In the genomic region with DNA sequence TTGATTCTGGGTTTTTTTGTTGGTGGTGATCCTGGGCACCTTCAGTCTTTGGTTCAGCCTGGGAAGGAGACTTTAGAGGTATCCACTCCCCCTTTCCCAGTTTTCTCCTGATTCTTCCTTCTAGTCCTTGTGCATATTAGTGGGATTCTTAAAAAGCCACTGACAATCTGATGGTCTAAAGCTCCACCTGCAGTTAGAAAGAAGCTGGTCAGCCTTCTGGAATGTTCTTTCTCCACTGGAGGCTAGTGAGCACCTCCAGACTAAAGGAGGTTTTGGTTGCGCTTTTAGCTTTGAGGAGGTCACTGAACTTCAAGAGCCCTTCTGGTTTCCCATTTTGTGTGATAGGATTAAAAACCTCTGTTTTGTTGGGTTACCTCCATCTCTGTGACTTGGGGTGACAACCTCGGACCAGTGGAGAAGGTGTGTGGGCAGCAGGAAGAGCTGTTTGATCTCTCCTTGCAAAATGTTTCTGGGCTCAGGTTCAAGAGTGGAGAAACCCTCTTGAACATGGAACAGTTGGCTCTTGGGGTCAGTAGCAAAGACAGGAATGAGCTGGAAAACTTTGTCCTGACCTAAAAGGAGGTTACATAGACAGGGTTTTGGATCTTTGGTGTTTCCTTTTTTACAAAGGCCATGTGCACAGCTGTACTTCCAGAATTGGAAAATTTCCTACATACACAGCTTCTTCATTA, we compare ENCODE assay signal across 2 cellular contexts.
A peak's percentile ranks its signal among the peaks of the same experiment; 100 is the strongest.
TF ChIP-seq lines count a peak whose summit lies in the region.

No MANE protein-coding gene starts in this region.

TF ChIP-seq in IMR-90, 13 proteins besides CTCF, POLR2A, EP300 and RAD21 (continued from another document):
- TF ChIP-seq, protein P1, sequence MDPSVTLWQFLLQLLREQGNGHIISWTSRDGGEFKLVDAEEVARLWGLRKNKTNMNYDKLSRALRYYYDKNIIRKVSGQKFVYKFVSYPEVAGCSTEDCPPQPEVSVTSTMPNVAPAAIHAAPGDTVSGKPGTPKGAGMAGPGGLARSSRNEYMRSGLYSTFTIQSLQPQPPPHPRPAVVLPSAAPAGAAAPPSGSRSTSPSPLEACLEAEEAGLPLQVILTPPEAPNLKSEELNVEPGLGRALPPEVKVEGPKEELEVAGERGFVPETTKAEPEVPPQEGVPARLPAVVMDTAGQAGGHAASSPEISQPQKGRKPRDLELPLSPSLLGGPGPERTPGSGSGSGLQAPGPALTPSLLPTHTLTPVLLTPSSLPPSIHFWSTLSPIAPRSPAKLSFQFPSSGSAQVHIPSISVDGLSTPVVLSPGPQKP (IDR thresholded peaks at IDR 0.05; ENCODE audit: borderline replicate concordance, low read depth, low read length), result no peak
- TF ChIP-seq, protein P2, sequence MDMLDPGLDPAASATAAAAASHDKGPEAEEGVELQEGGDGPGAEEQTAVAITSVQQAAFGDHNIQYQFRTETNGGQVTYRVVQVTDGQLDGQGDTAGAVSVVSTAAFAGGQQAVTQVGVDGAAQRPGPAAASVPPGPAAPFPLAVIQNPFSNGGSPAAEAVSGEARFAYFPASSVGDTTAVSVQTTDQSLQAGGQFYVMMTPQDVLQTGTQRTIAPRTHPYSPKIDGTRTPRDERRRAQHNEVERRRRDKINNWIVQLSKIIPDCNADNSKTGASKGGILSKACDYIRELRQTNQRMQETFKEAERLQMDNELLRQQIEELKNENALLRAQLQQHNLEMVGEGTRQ (IDR thresholded peaks at IDR 0.05; ENCODE audit: low read depth, low read length), result no peak
- TF ChIP-seq RFX5 (IDR thresholded peaks at IDR 0.05; ENCODE audit: low read depth, low read length) (no peak), SMC3 (IDR thresholded peaks at IDR 0.05; ENCODE audit: low read depth, low read length) (no peak), BHLHE40 (IDR thresholded peaks at IDR 0.05; ENCODE audit: low read depth, low read length) (no peak)

TF ChIP-seq in liver, 16 proteins besides CTCF, POLR2A, EP300 and RAD21 (continued from another document):
- TF ChIP-seq, protein P3, sequence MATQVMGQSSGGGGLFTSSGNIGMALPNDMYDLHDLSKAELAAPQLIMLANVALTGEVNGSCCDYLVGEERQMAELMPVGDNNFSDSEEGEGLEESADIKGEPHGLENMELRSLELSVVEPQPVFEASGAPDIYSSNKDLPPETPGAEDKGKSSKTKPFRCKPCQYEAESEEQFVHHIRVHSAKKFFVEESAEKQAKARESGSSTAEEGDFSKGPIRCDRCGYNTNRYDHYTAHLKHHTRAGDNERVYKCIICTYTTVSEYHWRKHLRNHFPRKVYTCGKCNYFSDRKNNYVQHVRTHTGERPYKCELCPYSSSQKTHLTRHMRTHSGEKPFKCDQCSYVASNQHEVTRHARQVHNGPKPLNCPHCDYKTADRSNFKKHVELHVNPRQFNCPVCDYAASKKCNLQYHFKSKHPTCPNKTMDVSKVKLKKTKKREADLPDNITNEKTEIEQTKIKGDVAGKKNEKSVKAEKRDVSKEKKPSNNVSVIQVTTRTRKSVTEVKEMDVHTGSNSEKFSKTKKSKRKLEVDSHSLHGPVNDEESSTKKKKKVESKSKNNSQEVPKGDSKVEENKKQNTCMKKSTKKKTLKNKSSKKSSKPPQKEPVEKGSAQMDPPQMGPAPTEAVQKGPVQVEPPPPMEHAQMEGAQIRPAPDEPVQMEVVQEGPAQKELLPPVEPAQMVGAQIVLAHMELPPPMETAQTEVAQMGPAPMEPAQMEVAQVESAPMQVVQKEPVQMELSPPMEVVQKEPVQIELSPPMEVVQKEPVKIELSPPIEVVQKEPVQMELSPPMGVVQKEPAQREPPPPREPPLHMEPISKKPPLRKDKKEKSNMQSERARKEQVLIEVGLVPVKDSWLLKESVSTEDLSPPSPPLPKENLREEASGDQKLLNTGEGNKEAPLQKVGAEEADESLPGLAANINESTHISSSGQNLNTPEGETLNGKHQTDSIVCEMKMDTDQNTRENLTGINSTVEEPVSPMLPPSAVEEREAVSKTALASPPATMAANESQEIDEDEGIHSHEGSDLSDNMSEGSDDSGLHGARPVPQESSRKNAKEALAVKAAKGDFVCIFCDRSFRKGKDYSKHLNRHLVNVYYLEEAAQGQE (IDR thresholded peaks at IDR 0.05), result peak; percentile 70
- TF ChIP-seq GABPA (IDR thresholded peaks at IDR 0.05 in 1 of 2, conservative IDR thresholded peaks at IDR 0.05 in 1 of 2) (peak in 1 of 2 donors; percentile 26), SP1 (IDR thresholded peaks at IDR 0.05) (peak; percentile 65), JUND (IDR thresholded peaks at IDR 0.05) (peak; percentile 52 to 72), FOXA1 (IDR thresholded peaks at IDR 0.05) (peak; percentile 51), EGR1 (IDR thresholded peaks at IDR 0.05; ENCODE audit: low read depth in 2 of 2) (peak; percentile 18 to 50), HNF4G (IDR thresholded peaks at IDR 0.05) (peak; percentile 39), HNF4A (conservative IDR thresholded peaks at IDR 0.05) (peak; percentile 80 to 84)
- TF ChIP-seq, protein P4, sequence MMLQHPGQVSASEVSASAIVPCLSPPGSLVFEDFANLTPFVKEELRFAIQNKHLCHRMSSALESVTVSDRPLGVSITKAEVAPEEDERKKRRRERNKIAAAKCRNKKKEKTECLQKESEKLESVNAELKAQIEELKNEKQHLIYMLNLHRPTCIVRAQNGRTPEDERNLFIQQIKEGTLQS (IDR thresholded peaks at IDR 0.05), result peak; percentile 27
- TF ChIP-seq, protein P5, sequence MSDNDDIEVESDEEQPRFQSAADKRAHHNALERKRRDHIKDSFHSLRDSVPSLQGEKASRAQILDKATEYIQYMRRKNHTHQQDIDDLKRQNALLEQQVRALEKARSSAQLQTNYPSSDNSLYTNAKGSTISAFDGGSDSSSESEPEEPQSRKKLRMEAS (IDR thresholded peaks at IDR 0.05), result peak; percentile 79
- TF ChIP-seq, protein P6, sequence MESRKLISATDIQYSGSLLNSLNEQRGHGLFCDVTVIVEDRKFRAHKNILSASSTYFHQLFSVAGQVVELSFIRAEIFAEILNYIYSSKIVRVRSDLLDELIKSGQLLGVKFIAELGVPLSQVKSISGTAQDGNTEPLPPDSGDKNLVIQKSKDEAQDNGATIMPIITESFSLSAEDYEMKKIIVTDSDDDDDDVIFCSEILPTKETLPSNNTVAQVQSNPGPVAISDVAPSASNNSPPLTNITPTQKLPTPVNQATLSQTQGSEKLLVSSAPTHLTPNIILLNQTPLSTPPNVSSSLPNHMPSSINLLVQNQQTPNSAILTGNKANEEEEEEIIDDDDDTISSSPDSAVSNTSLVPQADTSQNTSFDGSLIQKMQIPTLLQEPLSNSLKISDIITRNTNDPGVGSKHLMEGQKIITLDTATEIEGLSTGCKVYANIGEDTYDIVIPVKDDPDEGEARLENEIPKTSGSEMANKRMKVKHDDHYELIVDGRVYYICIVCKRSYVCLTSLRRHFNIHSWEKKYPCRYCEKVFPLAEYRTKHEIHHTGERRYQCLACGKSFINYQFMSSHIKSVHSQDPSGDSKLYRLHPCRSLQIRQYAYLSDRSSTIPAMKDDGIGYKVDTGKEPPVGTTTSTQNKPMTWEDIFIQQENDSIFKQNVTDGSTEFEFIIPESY (IDR thresholded peaks at IDR 0.05), result peak; percentile 52
